Comparison of ENCODE assay signal across 1 cellular context in genomic region chr1:35557611-35558373, GRCh38.
A peak's percentile ranks its signal among the peaks of the same experiment; 100 is the strongest.
TF ChIP-seq lines count a peak whose summit lies in the region.

TSS of gene NCDN (plus strand) at chr1:35557799. CDS start at chr1:35558191, 392 bp downstream.

TF ChIP-seq in HEK293, 187 proteins besides CTCF, POLR2A, EP300 and RAD21 (continued from another document and continues in another):
- 0 out of 2 replicates have a peak, but pooled peaks have one; percentile 37 for TF ChIP-seq ZSCAN5A (tag by site-specific recombination; IDR thresholded peaks at IDR 0.05)
- 0 out of 2 replicates have a peak, but pooled peaks have one; percentile 18 for TF ChIP-seq ZNF664 (tag by site-specific recombination; IDR thresholded peaks at IDR 0.05)
- TF ChIP-seq ZNF223 (tag by site-specific recombination; IDR thresholded peaks at IDR 0.05) = peak; percentile 77; the same call in 1 of the 2 replicates
- TF ChIP-seq ZNF112 (tag by site-specific recombination; IDR thresholded peaks at IDR 0.05) = no peak
- peak; percentile 96 for TF ChIP-seq ZIC2 (tag by site-specific recombination; IDR thresholded peaks at IDR 0.05)
- TF ChIP-seq ZBTB8A (tag by site-specific recombination; IDR thresholded peaks at IDR 0.05) = peak; percentile 71
- TF ChIP-seq GLI2 (tag by site-specific recombination; IDR thresholded peaks at IDR 0.05; ENCODE audit: borderline replicate concordance, low read depth) = no peak
- no peak for TF ChIP-seq ZNF248 (tag by site-specific recombination; IDR thresholded peaks at IDR 0.05)
- no peak for TF ChIP-seq ZNF426 (tag by site-specific recombination; IDR thresholded peaks at IDR 0.05)
- peak; percentile 91; the same call in 1 of the 2 replicates for TF ChIP-seq ZNF580 (tag by site-specific recombination; IDR thresholded peaks at IDR 0.05)
- TF ChIP-seq KLF9 (tag by site-specific recombination; IDR thresholded peaks at IDR 0.05; ENCODE audit: low read depth) = peak; percentile 91
- no peak for TF ChIP-seq ZNF658 (tag by site-specific recombination; IDR thresholded peaks at IDR 0.05)
- peak; percentile 100 for TF ChIP-seq ZSCAN30 (tag by site-specific recombination; IDR thresholded peaks at IDR 0.05)
- no peak for TF ChIP-seq ZNF621 (tag by site-specific recombination; IDR thresholded peaks at IDR 0.05)
- TF ChIP-seq ZBTB6 (tag by site-specific recombination; IDR thresholded peaks at IDR 0.05) = peak; percentile 90
- peak; percentile 68 for TF ChIP-seq FEZF1 (tag by site-specific recombination; IDR thresholded peaks at IDR 0.05)
- TF ChIP-seq ZNF560 (tag by site-specific recombination; IDR thresholded peaks at IDR 0.05; ENCODE audit: borderline replicate concordance) = no peak
- 0 out of 2 replicates have a peak, but pooled peaks have one; percentile 44 for TF ChIP-seq ZFP41 (tag by site-specific recombination; IDR thresholded peaks at IDR 0.05; ENCODE audit: borderline replicate concordance)
- 0 out of 2 replicates have a peak, but pooled peaks have one; percentile 69 for TF ChIP-seq PRDM2 (tag by site-specific recombination; IDR thresholded peaks at IDR 0.05; ENCODE audit: borderline replicate concordance)
- peak; percentile 100 for TF ChIP-seq YY1 (tag by site-specific recombination; IDR thresholded peaks at IDR 0.05)
- peak; percentile 49; the same call in 1 of the 2 replicates for TF ChIP-seq ZFP37 (tag by site-specific recombination; IDR thresholded peaks at IDR 0.05)
- TF ChIP-seq SP3 (tag by site-specific recombination; IDR thresholded peaks at IDR 0.05) = peak; percentile 99
- TF ChIP-seq ZNF341 (tag by site-specific recombination; IDR thresholded peaks at IDR 0.05; ENCODE audit: low read depth) = peak; percentile 82
- TF ChIP-seq ZSCAN16 (tag by site-specific recombination; IDR thresholded peaks at IDR 0.05) = no peak
- peak; percentile 95 for TF ChIP-seq ZXDB (tag by site-specific recombination; IDR thresholded peaks at IDR 0.05)
- peak; percentile 70; the same call in 1 of the 2 replicates for TF ChIP-seq ZNF18 (tag by site-specific recombination; IDR thresholded peaks at IDR 0.05)
- TF ChIP-seq MZF1 (tag by site-specific recombination; IDR thresholded peaks at IDR 0.05; ENCODE audit: borderline replicate concordance) = peak; percentile 22; the same call in 1 of the 2 replicates
- no peak for TF ChIP-seq ZNF133 (tag by site-specific recombination; IDR thresholded peaks at IDR 0.05)
- peak; percentile 98 for TF ChIP-seq GLIS2 (tag by site-specific recombination; IDR thresholded peaks at IDR 0.05)
- peak; percentile 43; the same call in 1 of the 2 replicates for TF ChIP-seq ZNF600 (tag by site-specific recombination; IDR thresholded peaks at IDR 0.05)
- peak; percentile 63; the same call in 1 of the 2 replicates for TF ChIP-seq IKZF3 (tag by site-specific recombination; IDR thresholded peaks at IDR 0.05)
- TF ChIP-seq ZNF335 (tag by site-specific recombination; conservative IDR thresholded peaks at IDR 0.05) = peak; percentile 62; the same call in 1 of the 2 replicates
- TF ChIP-seq ZNF157 (tag by site-specific recombination; IDR thresholded peaks at IDR 0.05) = no peak
- peak; percentile 81; the same call in 1 of the 2 replicates for TF ChIP-seq ZBTB1 (tag by site-specific recombination; IDR thresholded peaks at IDR 0.05)
- no peak for TF ChIP-seq ZNF701 (tag by site-specific recombination; IDR thresholded peaks at IDR 0.05)
- peak; percentile 94 for TF ChIP-seq ZEB2 (tag by site-specific recombination; IDR thresholded peaks at IDR 0.05)
- TF ChIP-seq KLF10 (tag by site-specific recombination; IDR thresholded peaks at IDR 0.05) = peak; percentile 80
- TF ChIP-seq ZNF555 (tag by site-specific recombination; conservative IDR thresholded peaks at IDR 0.05) = no peak
- TF ChIP-seq ZNF394 (tag by site-specific recombination; IDR thresholded peaks at IDR 0.05; ENCODE audit: borderline replicate concordance) = peak; percentile 80; the same call in 1 of the 2 replicates
- peak; percentile 16; the same call in 1 of the 2 replicates for TF ChIP-seq ZBTB48 (tag by site-specific recombination; IDR thresholded peaks at IDR 0.05)
- no peak for TF ChIP-seq ZNF433 (tag by site-specific recombination; IDR thresholded peaks at IDR 0.05; ENCODE audit: low read depth)
- TF ChIP-seq PATZ1 (tag by site-specific recombination; IDR thresholded peaks at IDR 0.05) = peak; percentile 93
- peak; percentile 98 for TF ChIP-seq ZFHX2 (tag by site-specific recombination; conservative IDR thresholded peaks at IDR 0.05)
- peak; percentile 34; the same call in 1 of the 2 replicates for TF ChIP-seq ZNF623 (tag by site-specific recombination; IDR thresholded peaks at IDR 0.05)
- peak; percentile 97 for TF ChIP-seq KLF16 (tag by site-specific recombination; IDR thresholded peaks at IDR 0.05)
- TF ChIP-seq REPIN1 (tag by site-specific recombination; IDR thresholded peaks at IDR 0.05; ENCODE audit: low read depth) = peak; percentile 76; the same call in 1 of the 2 replicates
- no peak for TF ChIP-seq ZFP3 (tag by site-specific recombination; IDR thresholded peaks at IDR 0.05; ENCODE audit: low read depth)
- TF ChIP-seq ZNF549 (tag by site-specific recombination; IDR thresholded peaks at IDR 0.05) = no peak
- no peak for TF ChIP-seq ELK4 (IDR thresholded peaks at IDR 0.05; ENCODE audit: borderline replicate concordance, low read depth, low read length)
- TF ChIP-seq ZNF639 (tag by site-specific recombination; IDR thresholded peaks at IDR 0.05) = peak; percentile 77
- no peak for TF ChIP-seq MEIS1 (CRISPR knock-in tag; IDR thresholded peaks at IDR 0.05; ENCODE audit: borderline replicate concordance)
- TF ChIP-seq ZNF266 (tag by site-specific recombination; IDR thresholded peaks at IDR 0.05; ENCODE audit: low read depth) = no peak
- TF ChIP-seq SCRT1 (tag by site-specific recombination; IDR thresholded peaks at IDR 0.05; ENCODE audit: borderline replicate concordance) = no peak
- peak; percentile 31; the same call in 1 of the 2 replicates for TF ChIP-seq ZBTB20 (tag by site-specific recombination; IDR thresholded peaks at IDR 0.05)
